Comparison of ENCODE assay signal across 29 cellular contexts in the genomic region with DNA sequence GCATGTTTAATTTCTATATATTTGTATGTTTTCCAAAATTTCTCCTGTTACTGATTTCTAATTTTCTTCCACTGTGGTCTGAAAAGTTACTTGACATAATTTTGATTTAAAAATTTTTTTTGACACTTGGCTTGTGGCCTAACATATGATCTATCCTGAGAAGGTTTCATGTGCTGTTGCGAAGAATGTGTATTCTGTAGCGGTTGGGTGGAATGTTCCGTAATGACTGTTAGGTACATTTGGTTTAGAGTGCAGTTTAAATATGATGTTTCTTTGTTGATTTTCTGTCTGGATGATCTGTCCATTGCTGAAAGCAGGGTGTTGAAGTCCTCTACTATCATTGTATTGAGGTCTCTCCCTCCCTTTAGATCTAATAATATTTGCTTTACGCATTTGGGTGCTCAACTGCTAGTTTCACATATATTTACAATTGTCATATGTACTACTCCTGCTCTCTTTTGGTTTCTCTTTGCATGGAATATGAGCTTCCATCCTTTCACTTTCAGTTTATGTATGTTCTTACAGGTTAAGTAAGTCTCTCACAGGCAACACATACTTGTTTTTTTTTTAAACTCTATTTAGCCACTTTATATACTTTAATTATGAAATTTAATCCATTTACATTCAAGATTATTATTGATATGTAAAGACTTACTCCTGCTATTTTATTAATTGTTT. TPM values are rescaled to one million over a fixed set of nuclear protein-coding genes. Genes with fewer than 3 reads are reported as not detected.
DNase-seq lines count a peak whose midpoint lies in the region; ATAC-seq, FAIRE-seq and TF ChIP-seq lines count a peak whose summit lies in the region.
"Had no signal": no experiment of that assay in that cellular context is flagged by ENCODE, and none has a peak within 500 bp of the region (broad histone marks: within the 10 kb centered on the region; RNA-seq: fewer than 3 reads in every experiment).

No MANE protein-coding gene starts in this region.

- H3K4me3 Mint-ChIP-seq in activated CD8-positive, alpha-beta memory T cell treated with anti-CD3 and anti-CD28 coated beads, Interleukin-2, amount 10 ng/mL, durations not matched to agents 7 days and 5 days = peak overlapping the region; percentile 28
- no peak overlapping the region for H3K4me3 Mint-ChIP-seq in activated naive CD4-positive, alpha-beta T cell treated with anti-CD3 and anti-CD28 coated beads for 36 hours
- H3K4me3 Mint-ChIP-seq: memory B cell, neural progenitor cell had no signal

- DNase-seq in activated CD8-positive, alpha-beta memory T cell treated with anti-CD3 and anti-CD28 coated beads, Interleukin-2, amount 10 ng/mL, durations not matched to agents 7 days and 5 days = no peak
- no peak for DNase-seq in activated CD8-positive, alpha-beta memory T cell treated with anti-CD3 and anti-CD28 coated beads, Interleukin-2, amount 50 U/mL, for 4 hours
- DNase-seq in MM.1S (peak; percentile 56), small intestine (peak; percentile 68), KBM-7 (no peak), NCI-H1436 (lab: John Stamatoyannopoulos, UW) (no peak)
- DNase-seq in activated naive CD4-positive, alpha-beta T cell treated with anti-CD3 and anti-CD28 coated beads for 36 hours = no peak
- DNase-seq: activated CD8-positive, alpha-beta memory T cell treated with anti-CD3 and anti-CD28 coated beads, Interleukin-2, amount 50 U/mL, for 48 hours; activated naive CD4-positive, alpha-beta T cell treated with anti-CD3 and anti-CD28 coated beads, Interleukin-2, amount 50 U/mL, for 16 hours; COR-L47; DMS79; GDM1; GM23248; hippocampal formation; IMR-90; NCI-H1092; NCI-H187; NCI-H524; PC-9; Right ventricle myocardium superior; stimulated activated naive CD4-positive, alpha-beta T cell; upper lobe of right lung had no signal

- ATAC-seq in activated CD8-positive, alpha-beta memory T cell treated with anti-CD3 and anti-CD28 coated beads, Interleukin-2, amount 10 ng/mL, durations not matched to agents 7 days and 5 days = peak; percentile 67
- ATAC-seq: gastroesophageal sphincter, SK-N-SH treated with all-trans-retinoic acid at 6 μM for 48 hours, upper lobe of right lung had no signal

- H3F3A ChIP-seq in MM.1S (ENCODE audit: insufficient read depth, low read length) = no peaks in the 10 kb centered on the region

- H3K27me3 ChIP-seq in MM.1S (replicated peaks; ENCODE audit: insufficient read depth, low read length) (no peaks in the 10 kb centered on the region), small intestine (ENCODE audit: control insufficient read depth in 2 of 2, insufficient read depth in 2 of 2, low read length in 2 of 2) (no peaks in the 10 kb centered on the region)
- H3K27me3 ChIP-seq: BLaER1 treated with 17β-estradiol and CSF1 and Interleukin-3, amounts not matched to agents 10 nM and 100 nM; gastroesophageal sphincter; neural progenitor cell; upper lobe of right lung had no signal

- peaks cover 22% of the 10 kb centered on the region for H3K4me1 Mint-ChIP-seq in activated CD8-positive, alpha-beta memory T cell treated with anti-CD3 and anti-CD28 coated beads, Interleukin-2, amount 10 ng/mL, durations not matched to agents 7 days and 5 days
- H3K4me1 Mint-ChIP-seq in activated naive CD4-positive, alpha-beta T cell treated with anti-CD3 and anti-CD28 coated beads for 36 hours (ENCODE audit: low read depth) = peaks cover 5% of the 10 kb centered on the region
- H3K4me1 Mint-ChIP-seq: neural progenitor cell had no signal

- intact Hi-C loops in activated naive CD4-positive, alpha-beta T cell treated with anti-CD3 and anti-CD28 coated beads for 36 hours (cut with micrococcal nuclease) = no loop called here

- no peaks in the 10 kb centered on the region for H3K9me2 ChIP-seq in MM.1S (replicated peaks; ENCODE audit: insufficient read depth, low read length)

- TF ChIP-seq CTCF in MM.1S (IDR thresholded peaks at IDR 0.05; ENCODE audit: low read length) = no peak

- H3K27me3 Mint-ChIP-seq in activated CD8-positive, alpha-beta memory T cell treated with anti-CD3 and anti-CD28 coated beads, Interleukin-2, amount 10 ng/mL, durations not matched to agents 7 days and 5 days = peaks cover 19% of the 10 kb centered on the region
- no peaks in the 10 kb centered on the region for H3K27me3 Mint-ChIP-seq in activated naive CD4-positive, alpha-beta T cell treated with anti-CD3 and anti-CD28 coated beads for 36 hours (ENCODE audit: low read depth)

- H3K9me3 Mint-ChIP-seq in activated CD8-positive, alpha-beta memory T cell treated with anti-CD3 and anti-CD28 coated beads, Interleukin-2, amount 10 ng/mL, durations not matched to agents 7 days and 5 days (ENCODE audit: low read depth) = peaks cover 5% of the 10 kb centered on the region
- H3K9me3 Mint-ChIP-seq in activated naive CD4-positive, alpha-beta T cell treated with anti-CD3 and anti-CD28 coated beads for 36 hours = peaks cover 9% of the 10 kb centered on the region

- H3K79me2 ChIP-seq in MM.1S (ENCODE audit: low read length) = no peaks in the 10 kb centered on the region

- no peak overlapping the region for H3K4me2 ChIP-seq in MM.1S (ENCODE audit: low read depth, low read length)
- H3K4me2 ChIP-seq: BLaER1 treated with 17β-estradiol and CSF1 and Interleukin-3, amounts not matched to agents 10 nM and 100 nM; neural progenitor cell; PC-9 had no signal

- CTCF ChIA-PET in activated CD8-positive, alpha-beta memory T cell treated with anti-CD3 and anti-CD28 coated beads, Interleukin-2, amount 10 ng/mL, durations not matched to agents 7 days and 5 days (lab: Charles Lee) = no interaction called here
- CTCF ChIA-PET in activated naive CD4-positive, alpha-beta T cell treated with anti-CD3 and anti-CD28 coated beads for 36 hours (lab: Charles Lee) = interaction anchor here (0.7 to 1.3 kb wide), 2 partner anchors 19 to 441 kb away, joined by 3 to 5 read pairs; no protein-coding TSS in a partner anchor

- no peaks in the 10 kb centered on the region for H4K20me1 ChIP-seq in MM.1S (ENCODE audit: insufficient read depth, low read length)
- H4K20me1 ChIP-seq: BLaER1 treated with 17β-estradiol and CSF1 and Interleukin-3, amounts not matched to agents 10 nM and 100 nM had no signal

- H3K36me3 ChIP-seq in MM.1S (replicated peaks; ENCODE audit: insufficient read depth, low read length) (no peaks in the 10 kb centered on the region), small intestine (ENCODE audit: control insufficient read depth in 2 of 2, insufficient read depth in 2 of 2, low read length in 2 of 2) (no peaks in the 10 kb centered on the region)
- H3K36me3 ChIP-seq: BLaER1 treated with 17β-estradiol and CSF1 and Interleukin-3, amounts not matched to agents 10 nM and 100 nM; gastroesophageal sphincter; neural progenitor cell; upper lobe of right lung had no signal

- in situ Hi-C loops in KBM-7 (cut with MboI; ENCODE audit: low pct_unique_long_range_greater_than_20kb, low sequenced_read_pairs) = no loop called here

- H3K4me1 ChIP-seq in MM.1S (ENCODE audit: low read length) (no peaks in the 10 kb centered on the region), small intestine (ENCODE audit: control insufficient read depth in 2 of 2, insufficient read depth in 1 of 2, low read depth in 1 of 2, low read length in 1 of 2) (no peaks in the 10 kb centered on the region)
- H3K4me1 ChIP-seq: gastroesophageal sphincter, neural progenitor cell, upper lobe of right lung had no signal

- no peak overlapping the region for H3K27ac ChIP-seq in MM.1S (ENCODE audit: low read length)
- no peak overlapping the region for H3K27ac ChIP-seq in small intestine (ENCODE audit: low read depth in 1 of 2, low read length in 1 of 2)
- H3K27ac ChIP-seq: BLaER1 treated with 17β-estradiol and CSF1 and Interleukin-3, amounts not matched to agents 10 nM and 100 nM; gastroesophageal sphincter; GM23248; neural progenitor cell; PC-9; skin epidermis; upper lobe of right lung had no signal

- H3K27ac Mint-ChIP-seq in activated CD8-positive, alpha-beta memory T cell treated with anti-CD3 and anti-CD28 coated beads, Interleukin-2, amount 10 ng/mL, durations not matched to agents 7 days and 5 days = peak overlapping the region; percentile 38
- no peak overlapping the region for H3K27ac Mint-ChIP-seq in activated naive CD4-positive, alpha-beta T cell treated with anti-CD3 and anti-CD28 coated beads for 36 hours
- H3K27ac Mint-ChIP-seq: memory B cell, neural progenitor cell had no signal

- no peak overlapping the region for H2AFZ ChIP-seq in MM.1S (ENCODE audit: low read length)
- H2AFZ ChIP-seq: GM23248, neural progenitor cell, PC-9 had no signal

- FAIRE-seq in colon (lab: Jason Lieb, UNC) = peak; percentile 82
- FAIRE-seq in small intestine (lab: Jason Lieb, UNC) = peak; percentile 91

- WGBS in small intestine, 3 donors = 82 to 88% (median 84%) methylated on average over 4 of the region's 4 CpGs

- no peak overlapping the region for H3K9ac ChIP-seq in MM.1S (ENCODE audit: low read length)
- H3K9ac ChIP-seq: BLaER1 treated with 17β-estradiol and CSF1 and Interleukin-3, amounts not matched to agents 10 nM and 100 nM; GM23248; neural progenitor cell had no signal

- peaks cover 6% of the 10 kb centered on the region for H3K36me3 Mint-ChIP-seq in activated CD8-positive, alpha-beta memory T cell treated with anti-CD3 and anti-CD28 coated beads, Interleukin-2, amount 10 ng/mL, durations not matched to agents 7 days and 5 days
- H3K36me3 Mint-ChIP-seq in activated naive CD4-positive, alpha-beta T cell treated with anti-CD3 and anti-CD28 coated beads for 36 hours (ENCODE audit: low read depth) = no peaks in the 10 kb centered on the region

- H3K4me3 ChIP-seq in MM.1S (ENCODE audit: low read length) (no peak overlapping the region), small intestine (ENCODE audit: low read depth in 1 of 2, low read length in 2 of 2) (no peak overlapping the region)
- H3K4me3 ChIP-seq: BLaER1 treated with 17β-estradiol and CSF1 and Interleukin-3, amounts not matched to agents 10 nM and 100 nM; gastroesophageal sphincter; GM23248; neural progenitor cell; PC-9; skin epidermis; upper lobe of right lung had no signal

- no peaks in the 10 kb centered on the region for H3K9me3 ChIP-seq in MM.1S (replicated peaks; ENCODE audit: insufficient read depth, low read length)
- H3K9me3 ChIP-seq in small intestine (ENCODE audit: control insufficient read depth, low read depth) = no peaks in the 10 kb centered on the region

RNA-seq across cellular contexts. Expression of gene EDN1, which starts 19.5 kb away (rescaled TPM):
- total RNA-seq in activated CD8-positive, alpha-beta memory T cell treated with anti-CD3 and anti-CD28 coated beads, Interleukin-2, amount 10 ng/mL, durations not matched to agents 7 days and 5 days = not detected
- polyA plus RNA-seq in small intestine = 10 to 100 TPM in 1 of 3 donors, 1 to 10 TPM in 2; 7.3 to 10.1 (median 9.7) TPM
- total RNA-seq in activated naive CD4-positive, alpha-beta T cell treated with anti-CD3 and anti-CD28 coated beads for 36 hours = under 1 TPM; 0.15 to 0.24 TPM

Comparison
In these comparisons a context has a peak if more than half of its experiments do, and no peak if none do; other contexts are left out.
1. DNase-seq: peak in MM.1S (single experiment) and small intestine (single experiment); none in activated CD8-positive, alpha-beta memory T cell treated with anti-CD3 and anti-CD28 coated beads, Interleukin-2, amount 10 ng/mL, durations not matched to agents 7 days and 5 days (single experiment), activated CD8-positive, alpha-beta memory T cell treated with anti-CD3 and anti-CD28 coated beads, Interleukin-2, amount 50 U/mL, for 4 hours (single experiment), activated naive CD4-positive, alpha-beta T cell treated with anti-CD3 and anti-CD28 coated beads for 36 hours (single experiment), KBM-7 (single experiment) and NCI-H1436 (single experiment).